8 cellular contexts compared by ENCODE assay signal in the genomic region with DNA sequence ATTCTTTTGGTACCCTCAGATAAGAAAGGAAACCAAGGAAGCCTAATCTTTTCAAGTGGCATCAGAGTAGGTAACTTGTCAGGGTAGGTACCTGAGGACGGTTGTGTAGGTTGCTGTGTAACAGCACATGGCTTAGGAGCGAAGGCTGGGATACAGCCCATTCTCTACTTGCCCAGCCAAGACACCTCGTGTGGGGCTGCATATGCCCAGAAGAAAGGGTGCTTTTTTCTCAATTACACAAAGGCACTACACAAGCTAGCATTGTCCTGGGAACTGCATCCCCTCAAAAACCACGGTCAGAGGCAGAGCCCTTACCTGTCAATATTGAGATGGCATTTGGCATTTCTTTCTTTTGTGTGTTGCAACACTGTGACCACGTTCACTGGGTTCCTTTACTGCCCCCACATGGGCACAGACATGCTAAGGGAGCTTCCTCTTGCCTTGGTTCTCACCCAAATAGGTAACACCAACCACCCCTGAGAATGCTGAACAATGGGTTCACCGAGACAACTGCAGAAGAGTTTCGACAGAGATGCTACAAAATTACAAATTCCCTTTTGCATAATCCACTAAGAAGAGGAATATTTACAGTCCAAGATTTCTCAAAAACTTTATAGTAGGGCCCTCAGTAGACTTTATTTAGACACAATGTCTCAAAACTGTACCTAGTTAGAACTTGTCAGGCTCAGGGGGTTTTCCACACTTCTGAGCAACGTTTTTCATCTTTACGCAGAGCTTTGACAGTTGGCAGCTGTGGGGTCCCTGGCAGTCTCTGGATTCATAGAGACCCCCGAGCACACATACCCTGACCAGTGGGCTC. TPM values are rescaled to one million over a fixed set of nuclear protein-coding genes. Genes with fewer than 3 reads are reported as not detected.
DNase-seq lines count a peak whose midpoint lies in the region; ATAC-seq, FAIRE-seq and TF ChIP-seq lines count a peak whose summit lies in the region.

No MANE protein-coding gene starts in this region.

- no peaks in the 10 kb centered on the region for H3K27me3 Mint-ChIP-seq in activated T-cell treated with anti-CD3 and anti-CD28 coated beads, Interleukin-2, amount 50 U/mL, for 24 hours

- no peak overlapping the region for H2BK5ac ChIP-seq in mesenchymal stem cell (ENCODE audit: low read depth, low read length, poor library complexity, severe bottlenecking)

- peak; percentile 50 for DNase-seq in GM12864 (ENCODE audit: low read depth)
- DNase-seq in activated T-cell treated with anti-CD3 and anti-CD28 coated beads, Interleukin-2, amount 50 U/mL, for 24 hours: peak; percentile 37
- DNase-seq in RCC 7860 (ENCODE audit: low spot score): no peak
- no peak for DNase-seq in kidney
- DNase-seq in mesenchymal stem cell: no peak
- DNase-seq in left colon: no peak

- H3K4ac ChIP-seq in mesenchymal stem cell (ENCODE audit: low read depth in 1 of 2, low read length in 2 of 2): no peak overlapping the region

- WGBS in mesenchymal stem cell: 91% methylated on average over 10 of the region's 10 CpGs

- no peak overlapping the region for H2BK15ac ChIP-seq in mesenchymal stem cell (ENCODE audit: low read depth, poor library complexity, severe bottlenecking)

- H3K4me3 ChIP-seq in GM12864 (ENCODE audit: low read depth, low read length): peak overlapping the region; percentile 11; the same call in 1 of the 2 replicates
- H3K4me3 ChIP-seq in kidney (ENCODE audit: low read length in 2 of 2): no peak overlapping the region
- no peak overlapping the region for H3K4me3 ChIP-seq in mesenchymal stem cell (ENCODE audit: insufficient read depth in 1 of 2, low read depth in 1 of 2, low read length in 2 of 2)

- no peak overlapping the region for H3K27ac ChIP-seq in kidney (ENCODE audit: low read depth in 2 of 2, low read length in 2 of 2)
- no peak overlapping the region for H3K27ac ChIP-seq in mesenchymal stem cell (ENCODE audit: low read length, poor library complexity, severe bottlenecking)

- no peak overlapping the region for H2AK5ac ChIP-seq in mesenchymal stem cell (ENCODE audit: low read length, severe bottlenecking)

- no peak overlapping the region for H4K91ac ChIP-seq in mesenchymal stem cell (ENCODE audit: low read length)

- H3K36me3 ChIP-seq in kidney (ENCODE audit: control insufficient read depth in 1 of 2, insufficient read depth in 2 of 2, low read length in 2 of 2) (no peaks in the 10 kb centered on the region), mesenchymal stem cell (ENCODE audit: control insufficient read depth in 1 of 2, insufficient read depth in 2 of 2, low read depth in 1 of 2, low read length in 2 of 2) (no peaks in the 10 kb centered on the region)

- H3K23ac ChIP-seq in mesenchymal stem cell (ENCODE audit: low read length in 2 of 2): no peak overlapping the region

- H3K14ac ChIP-seq in mesenchymal stem cell (ENCODE audit: low read length in 2 of 2): no peak overlapping the region

- no peaks in the 10 kb centered on the region for H3K36me3 Mint-ChIP-seq in activated T-cell treated with anti-CD3 and anti-CD28 coated beads, Interleukin-2, amount 50 U/mL, for 24 hours (ENCODE audit: low read depth)

- peak overlapping the region in 1 of 2 experiments; percentile 17 for H3K18ac ChIP-seq in mesenchymal stem cell (ENCODE audit: low read depth in 1 of 2, low read length in 2 of 2)

- H3K4me1 Mint-ChIP-seq in activated T-cell treated with anti-CD3 and anti-CD28 coated beads, Interleukin-2, amount 50 U/mL, for 24 hours (ENCODE audit: low read depth): peaks cover 29% of the 10 kb centered on the region

- intact Hi-C loops in kidney (cut with DNase I) (no loop called here), left colon (cut with DNase I, micrococcal nuclease) (no loop called here)

- H3K9ac ChIP-seq in kidney (ENCODE audit: low read length in 2 of 2) (no peak overlapping the region), mesenchymal stem cell (ENCODE audit: low read length) (no peak overlapping the region)

- H2BK120ac ChIP-seq in mesenchymal stem cell (ENCODE audit: low read depth, low read length): no peak overlapping the region

- H3K9me3 ChIP-seq in kidney (ENCODE audit: control insufficient read depth in 1 of 2, low read length in 2 of 2): no peaks in the 10 kb centered on the region
- no peaks in the 10 kb centered on the region for H3K9me3 ChIP-seq in mesenchymal stem cell (ENCODE audit: control insufficient read depth, low read length)

- H3K4me2 ChIP-seq in mesenchymal stem cell (ENCODE audit: low read length, poor library complexity, severe bottlenecking): no peak overlapping the region

- no peak overlapping the region for H3K4me3 Mint-ChIP-seq in activated T-cell treated with anti-CD3 and anti-CD28 coated beads, Interleukin-2, amount 50 U/mL, for 24 hours

- peak overlapping the region; percentile 80 for H3K27ac Mint-ChIP-seq in activated T-cell treated with anti-CD3 and anti-CD28 coated beads, Interleukin-2, amount 50 U/mL, for 24 hours

- FAIRE-seq in RCC 7860 (lab: Jason Lieb, UNC) (no peak), kidney (lab: Jason Lieb, UNC) (no peak)

- H3K9me3 Mint-ChIP-seq in activated T-cell treated with anti-CD3 and anti-CD28 coated beads, Interleukin-2, amount 50 U/mL, for 24 hours: no peaks in the 10 kb centered on the region

- ATAC-seq in GM19324 (IDR thresholded peaks at IDR 0.05; ENCODE audit: low FRiP score, unreplicated experiment) (peak; percentile 87), HG03064 (IDR thresholded peaks at IDR 0.05; ENCODE audit: low read depth, unreplicated experiment) (peak; percentile 83), left colon (no peak)

- H3K79me1 ChIP-seq in mesenchymal stem cell (replicated peaks; ENCODE audit: low read length, poor library complexity, severe bottlenecking): no peaks in the 10 kb centered on the region

- H3K4me1 ChIP-seq in kidney (ENCODE audit: control insufficient read depth in 1 of 2, insufficient read depth in 1 of 2, low read depth in 1 of 2, low read length in 2 of 2): no peaks in the 10 kb centered on the region
- no peaks in the 10 kb centered on the region for H3K4me1 ChIP-seq in mesenchymal stem cell (ENCODE audit: control insufficient read depth, insufficient read depth, low read depth, low read length)

- TF ChIP-seq CTCF in GM12864 (IDR thresholded peaks at IDR 0.05; ENCODE audit: low read depth, low read length, missing control alignments) (peak; percentile 43), kidney (IDR thresholded peaks at IDR 0.05; ENCODE audit: borderline replicate concordance, extremely low read depth, insufficient read depth) (no peak)

- H4K8ac ChIP-seq in mesenchymal stem cell (ENCODE audit: low read length): no peak overlapping the region

- no peaks in the 10 kb centered on the region for H3K27me3 ChIP-seq in mesenchymal stem cell (ENCODE audit: control insufficient read depth in 1 of 2, insufficient read depth in 1 of 2, low read length in 2 of 2)

- H2AFZ ChIP-seq in mesenchymal stem cell (ENCODE audit: low read depth, low read length): no peak overlapping the region

- H2BK12ac ChIP-seq in mesenchymal stem cell (ENCODE audit: low read length in 2 of 2): no peak overlapping the region

RNA-seq across cellular contexts. Expression of gene TNIP3, which starts 35.8 kb away (rescaled TPM):
- total RNA-seq in kidney (0.63 TPM), left colon (1 to 10 TPM in 1 of 2 donors, under 1 TPM in 1; 0.67 to 3.8 TPM)
- not detected for polyA plus RNA-seq in kidney (ENCODE audit: insufficient read depth, low read depth, low replicate concordance)
- 0.14 TPM for polyA plus RNA-seq in mesenchymal stem cell (2013, experiment 1 of 2)
- 0.11 TPM for polyA plus RNA-seq in mesenchymal stem cell (2013, experiment 2 of 2)

Comparison
In these comparisons a context has a peak if more than half of its experiments do, and no peak if none do; other contexts are left out.
1. DNase-seq: peak in GM12864 (single experiment) and activated T-cell treated with anti-CD3 and anti-CD28 coated beads, Interleukin-2, amount 50 U/mL, for 24 hours (single experiment); none in RCC 7860 (single experiment), kidney (single experiment), mesenchymal stem cell (single experiment) and left colon (0 of 2).